Comparison of ENCODE assay signal across 16 cellular contexts in the genomic region with DNA sequence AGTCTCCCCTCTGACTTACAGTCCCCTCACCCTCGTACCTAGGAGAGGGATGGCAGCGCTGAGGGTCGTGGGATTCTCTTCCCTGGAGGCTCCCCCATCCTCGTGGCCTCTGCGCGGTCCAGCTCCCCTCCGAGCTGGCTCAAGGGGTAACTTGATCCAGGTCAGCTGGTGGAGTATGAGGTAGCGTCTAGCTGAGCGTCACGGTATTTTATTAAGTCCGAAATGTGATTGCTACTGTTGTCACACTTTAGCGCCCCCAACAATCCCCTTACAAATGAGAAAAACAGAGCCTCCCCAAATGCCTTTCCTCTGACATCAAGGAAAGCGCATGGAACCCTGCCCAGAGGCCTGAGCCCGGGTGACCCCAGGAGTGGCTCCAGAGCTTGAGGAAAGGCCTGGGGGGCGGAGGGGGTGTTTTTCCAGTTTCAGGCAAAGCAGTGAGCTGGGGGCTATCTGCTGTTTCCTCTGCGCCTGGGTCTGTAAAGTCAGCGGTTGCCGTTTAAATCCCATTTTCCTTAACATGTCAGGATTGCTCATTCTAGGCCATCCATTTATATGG.
"Had no signal": no experiment of that assay in that cellular context is flagged by ENCODE, and none has a peak within 500 bp of the region (broad histone marks: within the 10 kb centered on the region; RNA-seq: fewer than 3 reads in every experiment).

No MANE protein-coding gene starts in this region.

- H2AFZ ChIP-seq: neural progenitor cell, parathyroid adenoma had no signal

- H3K36me3 ChIP-seq: heart left ventricle, neural progenitor cell, uterus had no signal

- ATAC-seq: heart left ventricle; left colon; naive thymus-derived CD4-positive, alpha-beta T cell had no signal

- H3K27ac ChIP-seq: dorsolateral prefrontal cortex, heart left ventricle, neural progenitor cell, parathyroid adenoma, uterus had no signal

- H3K9me3 ChIP-seq: heart left ventricle, uterus had no signal

- DNase-seq: cortex of kidney; dorsolateral prefrontal cortex; effector CD8-positive, alpha-beta T cell; foreskin melanocyte; heart left ventricle; hippocampal formation; left colon; mesendoderm; naive thymus-derived CD4-positive, alpha-beta T cell; occipital lobe; stimulated activated CD4-positive, alpha-beta T cell treated with anti-CD3 and anti-CD28 coated beads, Interleukin-2, amount 100 ng/mL, for 48 hours; stimulated activated naive CD4-positive, alpha-beta T cell treated with Interleukin-2 at 50 U/mL for 16 hours; uterus had no signal

- H3K4me1 ChIP-seq: heart left ventricle, neural progenitor cell, uterus had no signal

- H3K27me3 ChIP-seq: dorsolateral prefrontal cortex, neural progenitor cell, uterus had no signal

- H3K4me3 ChIP-seq: dorsolateral prefrontal cortex, heart left ventricle, neural progenitor cell, smooth muscle cell, uterus had no signal

- H3K79me2 ChIP-seq: parathyroid adenoma had no signal

- H3K4me2 ChIP-seq: neural progenitor cell, smooth muscle cell had no signal

- H3K9ac ChIP-seq: neural progenitor cell, parathyroid adenoma had no signal
